1 cellular context compared by ENCODE assay signal in genomic region chr6:27795697-27796494, GRCh38.
TF ChIP-seq lines count a peak whose summit lies in the region.

No MANE protein-coding gene starts in this region.

TF ChIP-seq in HepG2, 621 proteins besides CTCF, POLR2A, EP300 and RAD21 (continued from another document and continues in another):
- TF ChIP-seq NFAT5 (CRISPR knock-in tag; IDR thresholded peaks at IDR 0.05): no peak
- no peak for TF ChIP-seq ZBTB39 (CRISPR knock-in tag; IDR thresholded peaks at IDR 0.05)
- TF ChIP-seq MAFF (IDR thresholded peaks at IDR 0.05; ENCODE audit: low read depth, low read length): peak; percentile 72
- TF ChIP-seq RERE (CRISPR knock-in tag; IDR thresholded peaks at IDR 0.05; ENCODE audit: low read depth): no peak
- no peak for TF ChIP-seq KDM6A (CRISPR knock-in tag; IDR thresholded peaks at IDR 0.05; ENCODE audit: low read depth)
- peak; percentile 48; the same call in 1 of the 2 replicates for TF ChIP-seq MBD4 (IDR thresholded peaks at IDR 0.05; ENCODE audit: borderline replicate concordance, low read length)
- TF ChIP-seq ZBTB33 (CRISPR knock-in tag; IDR thresholded peaks at IDR 0.05): 0 out of 2 replicates have a peak, but pooled peaks have one; percentile 19
- TF ChIP-seq IRF1 (CRISPR knock-in tag; IDR thresholded peaks at IDR 0.05; ENCODE audit: low read depth): no peak
- peak; percentile 59; the same call in 1 of the 2 replicates for TF ChIP-seq XBP1 (CRISPR knock-in tag; IDR thresholded peaks at IDR 0.05)
- TF ChIP-seq ZFP82 (CRISPR knock-in tag; IDR thresholded peaks at IDR 0.05; ENCODE audit: borderline replicate concordance): peak; percentile 76; the same call in 1 of the 2 replicates
- no peak for TF ChIP-seq NR1H2 (CRISPR knock-in tag; IDR thresholded peaks at IDR 0.05; ENCODE audit: borderline replicate concordance, low read depth)
- peak; percentile 64 for TF ChIP-seq FOSL2 (CRISPR knock-in tag; IDR thresholded peaks at IDR 0.05)
- TF ChIP-seq RAD51 (IDR thresholded peaks at IDR 0.05; ENCODE audit: borderline replicate concordance): no peak
- TF ChIP-seq RNF2 (conservative IDR thresholded peaks at IDR 0.05; ENCODE audit: low read depth): 0 out of 2 replicates have a peak, but pooled peaks have one; percentile 16
- TF ChIP-seq RBM22 (optimal IDR thresholded peaks at IDR 0.05; ENCODE audit: low read length): peak; percentile 93
- no peak for TF ChIP-seq KLF12 (CRISPR knock-in tag; IDR thresholded peaks at IDR 0.05; ENCODE audit: borderline replicate concordance)
- peak; percentile 45; the same call in 1 of the 2 replicates for TF ChIP-seq STAT6 (CRISPR knock-in tag; IDR thresholded peaks at IDR 0.05; ENCODE audit: borderline replicate concordance)
- TF ChIP-seq RFX3 (CRISPR knock-in tag; IDR thresholded peaks at IDR 0.05): no peak
- 0 out of 4 replicates have a peak, but pooled peaks of 1 of the 2 experiments have one; percentile 21 for TF ChIP-seq ATF4 (CRISPR knock-in tag; IDR thresholded peaks at IDR 0.05)
- TF ChIP-seq SRSF9 (IDR thresholded peaks at IDR 0.05; ENCODE audit: borderline replicate concordance, insufficient read depth, low read depth, low read length, poor library complexity, severe bottlenecking): no peak
- no peak for TF ChIP-seq ZHX2 (IDR thresholded peaks at IDR 0.05; ENCODE audit: low read depth)
- TF ChIP-seq ZHX2 (CRISPR knock-in tag; IDR thresholded peaks at IDR 0.05; ENCODE audit: borderline replicate concordance): no peak
